In the genomic region with DNA sequence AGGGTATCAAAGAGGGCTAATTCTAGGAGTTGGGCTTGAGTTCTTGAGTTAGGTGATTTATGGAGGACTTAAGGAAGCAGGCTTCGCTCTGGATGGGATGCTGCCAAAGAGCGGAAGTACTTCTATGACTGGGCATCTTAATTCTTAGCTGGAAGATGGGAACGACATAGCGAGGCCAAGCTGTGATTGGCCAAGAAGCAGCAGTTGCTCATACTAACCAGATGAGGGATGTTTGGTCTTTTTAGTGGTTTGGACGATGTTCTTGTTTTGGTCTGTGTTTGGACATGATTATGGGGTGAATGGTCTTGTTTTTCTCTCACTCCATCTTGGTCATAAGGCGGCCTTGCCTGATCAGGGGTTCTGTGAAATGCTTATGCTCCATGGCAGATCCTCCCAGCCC, we compare ENCODE assay signal across 26 cellular contexts. TPM values are rescaled to one million over a fixed set of nuclear protein-coding genes. Genes with fewer than 3 reads are reported as not detected.
"Had no signal": no experiment of that assay in that cellular context is flagged by ENCODE, and none has a peak within 500 bp of the region (broad histone marks: within the 10 kb centered on the region; RNA-seq: fewer than 3 reads in every experiment).

No MANE protein-coding gene starts in this region.

- ATAC-seq: activated CD4-positive, alpha-beta T cell treated with anti-CD3 and anti-CD28 coated beads for 36 hours; activated CD8-positive, alpha-beta T cell treated with anti-CD3 and anti-CD28 coated beads for 36 hours; activated T-cell treated with anti-CD3 and anti-CD28 coated beads, Interleukin-2, amount 50 U/mL, for 72 hours; T-cell had no signal

- H3K27ac Mint-ChIP-seq: activated CD4-positive, alpha-beta T cell treated with anti-CD3 and anti-CD28 coated beads for 36 hours; activated CD8-positive, alpha-beta T cell treated with anti-CD3 and anti-CD28 coated beads for 36 hours; activated naive CD4-positive, alpha-beta T cell treated with anti-CD3 and anti-CD28 coated beads, Interleukin-2, amount 10 ng/mL, durations not matched to agents 7 days and 5 days; activated naive CD8-positive, alpha-beta T cell treated with anti-CD3 and anti-CD28 coated beads for 36 hours; activated T-cell treated with anti-CD3 and anti-CD28 coated beads, Interleukin-2, amount 50 U/mL, for 72 hours; activated T-helper 2 cell treated with anti-CD3 and anti-CD28 coated beads, Interferon-gamma antibody, Interleukin-2, Interleukin-4, amounts not matched to agents 10 μg/mL and 5 μg/mL and 100 μg/mL, durations not matched to agents 14 hours and 24 hours and 36 hours; T-cell had no signal

- H3K4me1 Mint-ChIP-seq: activated naive CD4-positive, alpha-beta T cell treated with anti-CD3 and anti-CD28 coated beads, Interleukin-2, amount 10 ng/mL, durations not matched to agents 7 days and 5 days; central memory CD8-positive, alpha-beta T cell; T-cell had no signal

- DNase-seq: activated CD4-positive, alpha-beta T cell treated with anti-CD3 and anti-CD28 coated beads for 36 hours; activated CD4-positive, CD25-positive, alpha-beta regulatory T cell; activated CD8-positive, alpha-beta memory T cell treated with anti-CD3 and anti-CD28 coated beads, Interleukin-2, amount 50 U/mL, for 4 hours; activated CD8-positive, alpha-beta T cell treated with anti-CD3 and anti-CD28 coated beads for 36 hours; activated gamma-delta T cell treated with Interleukin-2 at 50 U/mL for 16 hours; activated naive CD4-positive, alpha-beta T cell treated with anti-CD3 and anti-CD28 coated beads, Interleukin-2, amount 10 ng/mL, durations not matched to agents 7 days and 5 days; activated naive CD8-positive, alpha-beta T cell treated with anti-CD3 and anti-CD28 coated beads for 36 hours; activated T-cell treated with anti-CD3 and anti-CD28 coated beads, Interleukin-2, amount 50 U/mL, for 72 hours; anterior cingulate cortex; KG1; NCI-H1048; NCI-H146; NCI-H187 treated with DMSO at 0.1 percent for 48 hours; NCI-H2081 treated with DMSO at 0.1 percent for 48 hours; NCI-H446; NCI-H524; Peyer's patch; SHP77 treated with DMSO at 0.1 percent for 48 hours; T-cell; T-helper 2 cell; T1000 had no signal

- H3K9me3 Mint-ChIP-seq: activated CD8-positive, alpha-beta T cell treated with anti-CD3 and anti-CD28 coated beads for 36 hours; activated naive CD4-positive, alpha-beta T cell treated with anti-CD3 and anti-CD28 coated beads, Interleukin-2, amount 10 ng/mL, durations not matched to agents 7 days and 5 days; activated naive CD8-positive, alpha-beta T cell treated with anti-CD3 and anti-CD28 coated beads for 36 hours; activated T-cell treated with anti-CD3 and anti-CD28 coated beads, Interleukin-2, amount 50 U/mL, for 72 hours; activated T-helper 2 cell treated with anti-CD3 and anti-CD28 coated beads, Interferon-gamma antibody, Interleukin-2, Interleukin-4, amounts not matched to agents 10 μg/mL and 5 μg/mL and 100 μg/mL, durations not matched to agents 14 hours and 24 hours and 36 hours; central memory CD8-positive, alpha-beta T cell; T-cell had no signal

- H3K27me3 Mint-ChIP-seq: activated CD4-positive, alpha-beta T cell treated with anti-CD3 and anti-CD28 coated beads for 36 hours; activated CD8-positive, alpha-beta T cell treated with anti-CD3 and anti-CD28 coated beads for 36 hours; activated naive CD4-positive, alpha-beta T cell treated with anti-CD3 and anti-CD28 coated beads, Interleukin-2, amount 10 ng/mL, durations not matched to agents 7 days and 5 days; activated naive CD8-positive, alpha-beta T cell treated with anti-CD3 and anti-CD28 coated beads for 36 hours; T-cell had no signal

- H3K4me3 Mint-ChIP-seq: activated CD4-positive, alpha-beta T cell treated with anti-CD3 and anti-CD28 coated beads for 36 hours; activated CD8-positive, alpha-beta T cell treated with anti-CD3 and anti-CD28 coated beads for 36 hours; activated naive CD4-positive, alpha-beta T cell treated with anti-CD3 and anti-CD28 coated beads, Interleukin-2, amount 10 ng/mL, durations not matched to agents 7 days and 5 days; activated naive CD8-positive, alpha-beta T cell treated with anti-CD3 and anti-CD28 coated beads for 36 hours; activated T-cell treated with anti-CD3 and anti-CD28 coated beads, Interleukin-2, amount 50 U/mL, for 72 hours; central memory CD8-positive, alpha-beta T cell; T-cell had no signal

- H3K36me3 Mint-ChIP-seq: activated naive CD4-positive, alpha-beta T cell treated with anti-CD3 and anti-CD28 coated beads, Interleukin-2, amount 10 ng/mL, durations not matched to agents 7 days and 5 days had no signal

RNA-seq across cellular contexts. Expression of gene KCNK12, which starts 34.1 kb away (rescaled TPM):
- total RNA-seq: breast epithelium, LHCN-M2, M059J, Peyer's patch had no signal
